ENCODE assay signal across 11 cellular contexts in genomic region chr5:136087961-136088871, GRCh38. TPM values are rescaled to one million over a fixed set of nuclear protein-coding genes. Genes with fewer than 3 reads are reported as not detected.
DNase-seq lines count a peak whose midpoint lies in the region; ATAC-seq, FAIRE-seq and TF ChIP-seq lines count a peak whose summit lies in the region.
"Had no signal": no experiment of that assay in that cellular context is flagged by ENCODE, and none has a peak within 500 bp of the region (broad histone marks: within the 10 kb centered on the region; RNA-seq: fewer than 3 reads in every experiment).

No MANE protein-coding gene starts in this region.

- no peak for TF ChIP-seq RAD21 in SK-N-SH (IDR thresholded peaks at IDR 0.05; ENCODE audit: low read length)

- peaks cover 7% of the 10 kb centered on the region for H3K27me3 Mint-ChIP-seq in astrocyte (ENCODE audit: low read depth, unreplicated experiment)

- peak; percentile 61 for DNase-seq in AG08396 (ENCODE audit: low spot score)
- peak; percentile 60 for DNase-seq in astrocyte (ENCODE audit: low read depth)
- peak; percentile 91 for DNase-seq in left cardiac atrium
- DNase-seq in cerebellar nuclear complex (lab: John Stamatoyannopoulos, UW) = no peak
- DNase-seq in SK-N-SH = no peak
- DNase-seq in NOMO-1 treated with DMSO at 0.1 percent for 48 hours (lab: John Stamatoyannopoulos, UW; ENCODE audit: unreplicated experiment) = no peak
- DNase-seq: activated naive CD4-positive, alpha-beta T cell treated with Interleukin-2 at 50 U/mL for 16 hours had no signal

- H3K9me3 Mint-ChIP-seq in astrocyte (ENCODE audit: unreplicated experiment) = no peaks in the 10 kb centered on the region
- H3K9me3 Mint-ChIP-seq: natural killer cell treated with Interleukin-12 subunit alpha and Interleukin-12 subunit beta and Interleukin-15 and Interleukin-18, amount 100 ng/mL, for 72 hours had no signal

- ATAC-seq in left cardiac atrium = peak; percentile 96 to 97
- no peak for ATAC-seq in GM18907 (IDR thresholded peaks at IDR 0.05; ENCODE audit: unreplicated experiment)
- ATAC-seq: A549 had no signal

- H3K9me3 ChIP-seq in astrocyte (ENCODE audit: insufficient read depth, low read depth, low read length) (no peaks in the 10 kb centered on the region), parathyroid adenoma (ENCODE audit: control insufficient read depth, low read length) (no peaks in the 10 kb centered on the region), SK-N-SH (no peaks in the 10 kb centered on the region)
- H3K9me3 ChIP-seq: A549 had no signal

- peaks cover 7% of the 10 kb centered on the region for H3K4me1 Mint-ChIP-seq in astrocyte (ENCODE audit: low read depth, unreplicated experiment)

- TF ChIP-seq CTCF in astrocyte (IDR thresholded peaks at IDR 0.05; ENCODE audit: insufficient read depth, low read depth, low read length) (no peak), parathyroid adenoma (IDR thresholded peaks at IDR 0.05) (no peak), SK-N-SH (IDR thresholded peaks at IDR 0.05) (no peak)

- intact Hi-C loops in left cardiac atrium (cut with DNase I) = loop anchor here in 1 of 2 donors (5.0 kb wide), 1 partner anchor 44 kb away; the partner anchor contains the start of gene SMAD5

- CTCF ChIA-PET in SK-N-SH (lab: Yijun Ruan, JAX) = interaction anchor here (1.0 kb wide), 1 partner anchor 681 kb away, joined by 3 read pairs; no protein-coding TSS in a partner anchor

- no peak overlapping the region for H3K27ac Mint-ChIP-seq in astrocyte (ENCODE audit: unreplicated experiment)
- H3K27ac Mint-ChIP-seq: natural killer cell treated with Interleukin-12 subunit alpha and Interleukin-12 subunit beta and Interleukin-15 and Interleukin-18, amount 100 ng/mL, for 72 hours had no signal

- H3K27me3 ChIP-seq in astrocyte (ENCODE audit: insufficient read depth, low read length) (no peaks in the 10 kb centered on the region), parathyroid adenoma (ENCODE audit: control insufficient read depth, insufficient read depth, low read length) (no peaks in the 10 kb centered on the region), SK-N-SH (ENCODE audit: insufficient read depth) (no peaks in the 10 kb centered on the region)

- no peaks in the 10 kb centered on the region for H3K9me2 ChIP-seq in SK-N-SH

- no peak overlapping the region for H3K4me3 Mint-ChIP-seq in astrocyte (ENCODE audit: unreplicated experiment)
- H3K4me3 Mint-ChIP-seq: natural killer cell treated with Interleukin-12 subunit alpha and Interleukin-12 subunit beta and Interleukin-15 and Interleukin-18, amount 100 ng/mL, for 72 hours had no signal

- H3K4me2 ChIP-seq in astrocyte (ENCODE audit: low read length) = peak overlapping the region; percentile 37
- no peak overlapping the region for H3K4me2 ChIP-seq in parathyroid adenoma (ENCODE audit: low read length)
- H3K4me2 ChIP-seq in SK-N-SH = no peak overlapping the region
- H3K4me2 ChIP-seq: A549 had no signal

- H3K36me3 ChIP-seq in astrocyte (ENCODE audit: insufficient read depth, low read length) = no peaks in the 10 kb centered on the region
- no peaks in the 10 kb centered on the region for H3K36me3 ChIP-seq in parathyroid adenoma (ENCODE audit: control insufficient read depth, insufficient read depth, low read length)
- H3K36me3 ChIP-seq in SK-N-SH (replicated peaks in 1 of 2; ENCODE audit: control insufficient read depth in 1 of 2, insufficient read depth in 2 of 2, low read length in 1 of 2) = no peaks in the 10 kb centered on the region

- 82% methylated on average over 16 of the region's 16 CpGs for WGBS in SK-N-SH (ENCODE audit: low lambda C conversion rate)

- POLR2A ChIA-PET in SK-N-SH (lab: Yijun Ruan, JAX) = no interaction called here

- H3K4me1 ChIP-seq in astrocyte (ENCODE audit: insufficient read depth, low read length) = peaks cover 7% of the 10 kb centered on the region
- H3K4me1 ChIP-seq in parathyroid adenoma = no peaks in the 10 kb centered on the region
- no peaks in the 10 kb centered on the region for H3K4me1 ChIP-seq in SK-N-SH (ENCODE audit: control insufficient read depth in 1 of 2, insufficient read depth in 2 of 2, low read depth in 1 of 2, low read length in 1 of 2)

- H3K9ac ChIP-seq in astrocyte (ENCODE audit: low read length) = no peak overlapping the region
- H3K9ac ChIP-seq in parathyroid adenoma = no peak overlapping the region
- no peak overlapping the region for H3K9ac ChIP-seq in SK-N-SH

- H4K20me1 ChIP-seq in astrocyte (ENCODE audit: insufficient read depth, low read length) (no peaks in the 10 kb centered on the region), SK-N-SH (ENCODE audit: insufficient read depth) (no peaks in the 10 kb centered on the region)

- no peaks in the 10 kb centered on the region for H3F3A ChIP-seq in SK-N-SH (replicated peaks; ENCODE audit: insufficient read depth)

- H3K4me3 ChIP-seq in astrocyte (ENCODE audit: insufficient read depth, low read depth, low read length) (no peak overlapping the region), parathyroid adenoma (ENCODE audit: low read depth, low read length) (no peak overlapping the region), SK-N-SH (ENCODE audit: low read depth in 2 of 2, low read length in 1 of 2) (no peak overlapping the region)
- H3K4me3 ChIP-seq: A549 had no signal

- TF ChIP-seq EP300 in SK-N-SH (IDR thresholded peaks at IDR 0.05; ENCODE audit: borderline replicate concordance in 1 of 2, low read depth in 1 of 2, low read length in 1 of 2) = no peak

- no peaks in the 10 kb centered on the region for H3K36me3 Mint-ChIP-seq in astrocyte (ENCODE audit: low read depth, unreplicated experiment)
- H3K36me3 Mint-ChIP-seq: natural killer cell treated with Interleukin-12 subunit alpha and Interleukin-12 subunit beta and Interleukin-15 and Interleukin-18, amount 100 ng/mL, for 72 hours had no signal

- FAIRE-seq in astrocyte (lab: Jason Lieb, UNC) = no peak
- FAIRE-seq: A549 had no signal

- no peak overlapping the region for H2AFZ ChIP-seq in astrocyte (ENCODE audit: low read depth, low read length)
- H2AFZ ChIP-seq in parathyroid adenoma = no peak overlapping the region
- H2AFZ ChIP-seq in SK-N-SH (ENCODE audit: low read depth) = no peak overlapping the region

- H3K27ac ChIP-seq in astrocyte (ENCODE audit: low read depth, low read length) (no peak overlapping the region), parathyroid adenoma (peak overlapping the region; percentile 61), SK-N-SH (ENCODE audit: low read depth in 2 of 2, low read length in 1 of 2) (no peak overlapping the region)
- H3K27ac ChIP-seq: A549 had no signal

- H3K79me2 ChIP-seq in astrocyte (ENCODE audit: insufficient read depth, low read length) (no peaks in the 10 kb centered on the region), parathyroid adenoma (no peaks in the 10 kb centered on the region), SK-N-SH (ENCODE audit: insufficient read depth) (no peaks in the 10 kb centered on the region)

TF ChIP-seq in SK-N-SH, 30 proteins besides CTCF, POLR2A, EP300 and RAD21 (continues in another document):
- TF ChIP-seq RXRA (IDR thresholded peaks at IDR 0.05; ENCODE audit: borderline replicate concordance, low read depth) (no peak), FOSL2 (IDR thresholded peaks at IDR 0.05; ENCODE audit: borderline replicate concordance, low read depth) (no peak), ZBTB33 (IDR thresholded peaks at IDR 0.05; ENCODE audit: borderline replicate concordance, low read depth) (no peak), TEAD4 (IDR thresholded peaks at IDR 0.05; ENCODE audit: borderline replicate concordance, insufficient read depth) (no peak), FOXJ3 (CRISPR knock-in tag; IDR thresholded peaks at IDR 0.05) (no peak), FOXM1 (IDR thresholded peaks at IDR 0.05; ENCODE audit: low read depth) (no peak)

RNA-seq across cellular contexts. Expression of gene SMAD5, which starts 44.4 kb away (rescaled TPM):
- total RNA-seq in astrocyte (70.0 and 71.3 TPM in 2 replicates), left cardiac atrium (10 to 100 TPM; 43.1 to 50.8 TPM)
- polyA plus RNA-seq in SK-N-SH (2012; rRNA removed) = 26.9 and 36.1 TPM in 2 replicates
- 30.7 and 35.1 TPM in 2 replicates for polyA plus RNA-seq in SK-N-SH (2012; cell fraction: cytosol; rRNA removed)
- 22.5 and 37.2 TPM in 2 replicates for polyA plus RNA-seq in SK-N-SH (2012; cell fraction: nucleus; rRNA removed)

RNA-seq across cellular contexts. Expression of gene TGFBI, which starts 59.4 kb away (rescaled TPM):
- total RNA-seq in astrocyte = 1,145 and 1,862 TPM in 2 replicates
- 100 to 1,000 TPM in 1 of 2 donors, 10 to 100 TPM in 1; 79.7 to 130 TPM for total RNA-seq in left cardiac atrium
- 2,247 and 2,678 TPM in 2 replicates for polyA plus RNA-seq in SK-N-SH (2012; rRNA removed)
- 1,829 and 2,247 TPM in 2 replicates for polyA plus RNA-seq in SK-N-SH (2012; cell fraction: cytosol; rRNA removed)
- 2,574 and 3,187 TPM in 2 replicates for polyA plus RNA-seq in SK-N-SH (2012; cell fraction: nucleus; rRNA removed)
- total RNA-seq: natural killer cell treated with Interleukin-12 subunit alpha and Interleukin-12 subunit beta and Interleukin-15 and Interleukin-18, amount 100 ng/mL, for 72 hours had no signal

Comparison
In these comparisons a context has a peak if more than half of its experiments do, and no peak if none do; other contexts are left out.
1. DNase-seq: peak in AG08396 (single experiment), astrocyte (single experiment) and left cardiac atrium (single experiment); none in cerebellar nuclear complex (0 of 2), SK-N-SH (single experiment) and NOMO-1 treated with DMSO at 0.1 percent for 48 hours (single experiment).